In genomic region chr16:87635541-87636049, GRCh38 we compare ENCODE assay signal across 1 cellular context.
TF ChIP-seq lines count a peak whose summit lies in the region.

No MANE protein-coding gene starts in this region.

TF ChIP-seq in H1, 55 proteins besides CTCF, POLR2A, EP300 and RAD21 (continued from another document):
- TF ChIP-seq BRCA1 (IDR thresholded peaks at IDR 0.05; ENCODE audit: low read depth, low read length) (no peak), SIRT6 (IDR thresholded peaks at IDR 0.05; ENCODE audit: low read length) (no peak), SUZ12 (IDR thresholded peaks at IDR 0.05; ENCODE audit: low read length) (no peak)
TF ChIP-seq in H1: peak in this region for 3.
